Comparison of ENCODE assay signal across 8 cellular contexts in genomic region chr14:95156153-95156764, GRCh38. TPM values are rescaled to one million over a fixed set of nuclear protein-coding genes. Genes with fewer than 3 reads are reported as not detected.
DNase-seq lines count a peak whose midpoint lies in the region; ATAC-seq and TF ChIP-seq lines count a peak whose summit lies in the region.

No MANE protein-coding gene starts in this region.

- 1 to 6% methylated on average over 8 of the region's 15 CpGs for WGBS in gastroesophageal sphincter (ENCODE audit: low coverage in 1 of 2), 2 donors

- H3K4me3 ChIP-seq in BJ (ENCODE audit: low read depth, low read length), result peak overlapping the region; percentile 83
- H3K4me3 ChIP-seq in HFF-Myc (replicated peaks; ENCODE audit: low read depth, low read length), result peak overlapping the region; percentile 83
- H3K4me3 ChIP-seq in WI38 (ENCODE audit: low read depth, low read length), result peak overlapping the region; percentile 80
- H3K4me3 ChIP-seq in gastroesophageal sphincter, result peak overlapping the region; percentile 62 to 91
- peak overlapping the region; percentile 74 to 80 (median 77) for H3K4me3 ChIP-seq in gastrocnemius medialis

- H3K4me1 ChIP-seq in gastroesophageal sphincter, result peaks cover 5 to 62% (median 16%) of the 10 kb centered on the region in 3 donors
- H3K4me1 ChIP-seq in gastrocnemius medialis, result peaks cover 31 to 50% of the 10 kb centered on the region in 2 donors

- H3K9me3 ChIP-seq in gastroesophageal sphincter (no peaks in the 10 kb centered on the region), gastrocnemius medialis (no peaks in the 10 kb centered on the region)

- TF ChIP-seq POLR2A in gastroesophageal sphincter (IDR thresholded peaks at IDR 0.05) (no peak), gastrocnemius medialis (IDR thresholded peaks at IDR 0.05) (no peak)

- ATAC-seq in gastroesophageal sphincter, result no peak
- ATAC-seq in gastrocnemius medialis, result peak; percentile 12 to 28
- ATAC-seq in GM19463 (IDR thresholded peaks at IDR 0.05; ENCODE audit: unreplicated experiment), result no peak
- no peak for ATAC-seq in GM19395 (IDR thresholded peaks at IDR 0.05; ENCODE audit: unreplicated experiment)

- POLR2A ChIA-PET in BJ (lab: Charles Lee), result no interaction called here

- TF ChIP-seq EP300 in gastroesophageal sphincter (IDR thresholded peaks at IDR 0.05), result no peak

- in situ Hi-C loops in gastrocnemius medialis (cut with MboI; ENCODE audit: low sequenced_read_pairs in 4 of 4), result loop anchor here in 1 of 4 donors (25.0 kb wide), 1 partner anchor 381 kb away; the partner anchor contains the start of gene GLRX5

- no peak for TF ChIP-seq CTCF in BJ (IDR thresholded peaks at IDR 0.05; ENCODE audit: insufficient read depth, low read depth, low read length)
- no peak for TF ChIP-seq CTCF in HFF-Myc (IDR thresholded peaks at IDR 0.05; ENCODE audit: low read depth, low read length, missing control alignments)
- no peak for TF ChIP-seq CTCF in WI38 (IDR thresholded peaks at IDR 0.05; ENCODE audit: low read depth, low read length)
- TF ChIP-seq CTCF in gastroesophageal sphincter (IDR thresholded peaks at IDR 0.05), result no peak
- no peak for TF ChIP-seq CTCF in gastrocnemius medialis (IDR thresholded peaks at IDR 0.05 in 4 of 5, conservative IDR thresholded peaks at IDR 0.05 in 1 of 5)

- H3K27ac ChIP-seq in gastroesophageal sphincter, result peak overlapping the region; percentile 80 to 97 (median 92)
- peak overlapping the region; percentile 90 to 95 (median 92) for H3K27ac ChIP-seq in gastrocnemius medialis

- CTCF ChIA-PET in BJ (lab: Yijun Ruan, JAX), result interaction anchor here (0.6 kb wide), 1 partner anchor 276 kb away, joined by 3 read pairs; no protein-coding TSS in a partner anchor

- no peaks in the 10 kb centered on the region for H3K36me3 ChIP-seq in BJ (ENCODE audit: control insufficient read depth, insufficient read depth, low read length)
- H3K36me3 ChIP-seq in gastroesophageal sphincter, result no peaks in the 10 kb centered on the region
- no peaks in the 10 kb centered on the region for H3K36me3 ChIP-seq in gastrocnemius medialis

- H3K27me3 ChIP-seq in BJ (ENCODE audit: control insufficient read depth, insufficient read depth, low read length) (no peaks in the 10 kb centered on the region), gastroesophageal sphincter (no peaks in the 10 kb centered on the region), gastrocnemius medialis (no peaks in the 10 kb centered on the region)

- intact Hi-C loops in gastrocnemius medialis (cut with DNase I; ENCODE audit: low total_unique reads), result loop anchor here (10.0 kb wide), 1 partner anchor 379 kb away; the partner anchor contains the start of gene GLRX5

- DNase-seq in BJ (ENCODE audit: low read depth) (no peak), HFF-Myc (ENCODE audit: extremely low read depth, low read depth) (no peak), gastrocnemius medialis (no peak), NCI-H510A treated with DMSO at 0.1 percent for 48 hours (lab: John Stamatoyannopoulos, UW) (no peak)

RNA-seq across cellular contexts. Expression of gene DICER1, which starts 1.1 kb away (rescaled TPM):
- polyA plus RNA-seq in BJ (2011; rRNA removed), result 15.7 and 31.3 TPM in 2 replicates
- polyA minus RNA-seq in BJ (2011; rRNA and poly(A)+ RNA removed), result 41.5 and 48.5 TPM in 2 replicates
- total RNA-seq in gastroesophageal sphincter (10 to 100 TPM; 57.5 to 74.9 (median 68.6) TPM), gastrocnemius medialis (10 to 100 TPM; 29.4 to 63.7 (median 37.9) TPM)

Comparison
In these comparisons a context has a peak if more than half of its experiments do, and no peak if none do; other contexts are left out.
1. ATAC-seq: peak in gastrocnemius medialis (2 of 2); none in gastroesophageal sphincter (single experiment), GM19463 (single experiment) and GM19395 (single experiment).
2. Peak in every context shown above with its lines, with median percentiles within 50 percentile points of each other: H3K4me3 ChIP-seq.